ENCODE assay signal across 16 cellular contexts in genomic region chr16:77739493-77739892, GRCh38. TPM values are rescaled to one million over a fixed set of nuclear protein-coding genes. Genes with fewer than 3 reads are reported as not detected.
DNase-seq lines count a peak whose midpoint lies in the region; ATAC-seq and TF ChIP-seq lines count a peak whose summit lies in the region.
"Had no signal": no experiment of that assay in that cellular context is flagged by ENCODE, and none has a peak within 500 bp of the region (broad histone marks: within the 10 kb centered on the region; RNA-seq: fewer than 3 reads in every experiment).

No MANE protein-coding gene starts in this region.

- no peaks in the 10 kb centered on the region for H3K36me3 ChIP-seq in trophoblast cell (ENCODE audit: control insufficient read depth in 1 of 2, insufficient read depth in 2 of 2, low read length in 2 of 2)
- H3K36me3 ChIP-seq: BE2C had no signal

- peak overlapping the region; percentile 54 for H4K8ac ChIP-seq in trophoblast cell (ENCODE audit: low read depth, low read length)

- WGBS in trophoblast cell (ENCODE audit: extremely low coverage, insufficient coverage, insufficient read length), result no CpG with 5 or more reads among the region's 3 CpGs

- H3K79me2 ChIP-seq in trophoblast cell (ENCODE audit: control insufficient read depth, insufficient read depth, low read length, poor library complexity), result no peaks in the 10 kb centered on the region

- H2AFZ ChIP-seq in trophoblast cell (ENCODE audit: insufficient read depth, low read length, poor library complexity), result no peak overlapping the region

- H3K18ac ChIP-seq in trophoblast cell (ENCODE audit: low read length), result peak overlapping the region; percentile 83

- no peaks in the 10 kb centered on the region for H3K27me3 ChIP-seq in trophoblast cell (ENCODE audit: insufficient read depth, low read length)
- H3K27me3 ChIP-seq: BE2C had no signal

- no peak overlapping the region for H3K4me2 ChIP-seq in trophoblast cell (ENCODE audit: low read length)

- no peak overlapping the region for H3K4me3 ChIP-seq in epithelial cell of esophagus (ENCODE audit: low read length)
- no peak overlapping the region for H3K4me3 ChIP-seq in trophoblast cell (ENCODE audit: low read depth, low read length)

- no peak overlapping the region for H3K14ac ChIP-seq in trophoblast cell (ENCODE audit: low read length)

- peaks cover 2% of the 10 kb centered on the region for H3K79me1 ChIP-seq in trophoblast cell (ENCODE audit: low read length)

- no peak overlapping the region for H4K91ac ChIP-seq in trophoblast cell (ENCODE audit: low read depth, low read length)

- H2BK12ac ChIP-seq in trophoblast cell (ENCODE audit: low read length), result peak overlapping the region; percentile 56

- no peak for ATAC-seq in GM21423 (IDR thresholded peaks at IDR 0.05; ENCODE audit: unreplicated experiment)
- ATAC-seq in HG03565 (IDR thresholded peaks at IDR 0.05; ENCODE audit: unreplicated experiment), result no peak
- ATAC-seq: Panc1 had no signal

- peak; percentile 30 for DNase-seq in ELR (ENCODE audit: low read depth)
- peak; percentile 75 for DNase-seq in RPMI7951 (ENCODE audit: low read depth)
- DNase-seq in epithelial cell of esophagus (ENCODE audit: low read depth), result peak; percentile 55
- peak; percentile 74 to 81 for DNase-seq in trophoblast cell
- DNase-seq in activated gamma-delta T cell treated with Interleukin-2 at 50 U/mL for 16 hours, result no peak
- DNase-seq: BE2C; CD8-positive, alpha-beta memory T cell; DMS 273 treated with DMSO at 0.1 percent for 48 hours; Kasumi-1; NCI-H1417 treated with DMSO at 0.1 percent for 48 hours; NCI-H2029 treated with DMSO at 0.1 percent for 48 hours; NCI-H510A treated with DMSO at 0.1 percent for 48 hours; SHP77 treated with DMSO at 0.1 percent for 48 hours had no signal

- peaks cover 9 to 10% of the 10 kb centered on the region in 2 experiments for H3K4me1 ChIP-seq in trophoblast cell (ENCODE audit: control insufficient read depth in 1 of 2, insufficient read depth in 2 of 2, low read length in 2 of 2)
- H3K4me1 ChIP-seq: BE2C had no signal

- peak overlapping the region; percentile 65 for H2BK120ac ChIP-seq in trophoblast cell (ENCODE audit: insufficient read depth, low read length, poor library complexity)

- H3K9ac ChIP-seq in trophoblast cell (ENCODE audit: low read length), result no peak overlapping the region

- H4K12ac ChIP-seq in trophoblast cell (ENCODE audit: low read depth, low read length), result no peak overlapping the region

- no peak overlapping the region for H3K23ac ChIP-seq in trophoblast cell (ENCODE audit: low read length)

- no peak overlapping the region for H3K27ac ChIP-seq in trophoblast cell (ENCODE audit: low read depth, low read length)

- H3K4ac ChIP-seq in trophoblast cell (ENCODE audit: low read depth, low read length), result no peak overlapping the region

- H2BK5ac ChIP-seq in trophoblast cell (ENCODE audit: low read depth, low read length, poor library complexity), result no peak overlapping the region

- no peak for TF ChIP-seq CTCF in epithelial cell of esophagus (IDR thresholded peaks at IDR 0.05; ENCODE audit: insufficient read depth, low read depth, low read length, missing control alignments)

- no peaks in the 10 kb centered on the region for H3K9me3 ChIP-seq in trophoblast cell (ENCODE audit: insufficient read depth, low read depth, low read length)
- H3K9me3 ChIP-seq: BE2C had no signal

- peak overlapping the region; percentile 66 for H2AK5ac ChIP-seq in trophoblast cell (ENCODE audit: low read length)

RNA-seq across cellular contexts. Expression of gene NUDT7, which starts 17.2 kb away (rescaled TPM):
- total RNA-seq in RPMI7951 (2014; rRNA removed; shearing (Covaris generic)), result 8.8 and 13.8 TPM in 2 replicates
- polyA plus RNA-seq in trophoblast cell (2013), result 4.1 TPM in 2 replicates

RNA-seq across cellular contexts. Expression of gene VAT1L, which starts 48.9 kb away (rescaled TPM):
- total RNA-seq in RPMI7951 (2014; rRNA removed; shearing (Covaris generic)), result 53.7 and 62.0 TPM in 2 replicates
- polyA plus RNA-seq in trophoblast cell (2013), result 2.1 and 2.6 TPM in 2 replicates
- total RNA-seq: CD8-positive, alpha-beta memory T cell had no signal
- polyA plus RNA-seq: CD8-positive, alpha-beta memory T cell had no signal
